Comparison of ENCODE assay signal across 1 cellular context in the genomic region with DNA sequence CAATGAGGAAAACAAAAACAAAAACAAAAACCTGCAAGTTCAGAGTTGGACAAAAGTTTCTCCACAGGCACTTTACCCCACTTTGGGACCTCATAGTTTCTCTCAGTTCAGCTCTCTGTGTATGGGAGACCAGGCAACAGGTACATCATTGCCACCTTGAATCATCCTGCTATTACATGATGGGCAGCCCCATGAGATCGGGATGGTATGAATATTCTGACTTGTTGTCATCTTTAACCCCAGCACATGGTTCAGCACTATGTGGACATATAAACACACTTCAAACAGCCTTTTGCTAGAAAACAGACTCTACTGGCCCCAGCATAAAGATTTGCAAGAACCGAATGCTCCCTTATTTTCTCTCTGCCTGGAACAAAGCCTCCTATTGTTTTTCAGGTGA.
TF ChIP-seq lines count a peak whose summit lies in the region.

No MANE protein-coding gene starts in this region.

TF ChIP-seq in IMR-90, 13 proteins besides CTCF, POLR2A, EP300 and RAD21 (continued from another document):
- TF ChIP-seq, protein P1, sequence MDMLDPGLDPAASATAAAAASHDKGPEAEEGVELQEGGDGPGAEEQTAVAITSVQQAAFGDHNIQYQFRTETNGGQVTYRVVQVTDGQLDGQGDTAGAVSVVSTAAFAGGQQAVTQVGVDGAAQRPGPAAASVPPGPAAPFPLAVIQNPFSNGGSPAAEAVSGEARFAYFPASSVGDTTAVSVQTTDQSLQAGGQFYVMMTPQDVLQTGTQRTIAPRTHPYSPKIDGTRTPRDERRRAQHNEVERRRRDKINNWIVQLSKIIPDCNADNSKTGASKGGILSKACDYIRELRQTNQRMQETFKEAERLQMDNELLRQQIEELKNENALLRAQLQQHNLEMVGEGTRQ (IDR thresholded peaks at IDR 0.05; ENCODE audit: low read depth, low read length), result no peak
- no peak for TF ChIP-seq SMC3 (IDR thresholded peaks at IDR 0.05; ENCODE audit: low read depth, low read length)
